In genomic region chr19:7098096-7098495, GRCh38 we compare ENCODE assay signal across 9 cellular contexts. TPM values are rescaled to one million over a fixed set of nuclear protein-coding genes. Genes with fewer than 3 reads are reported as not detected.
DNase-seq lines count a peak whose midpoint lies in the region; ATAC-seq and TF ChIP-seq lines count a peak whose summit lies in the region.
"Had no signal": no experiment of that assay in that cellular context is flagged by ENCODE, and none has a peak within 500 bp of the region (broad histone marks: within the 10 kb centered on the region; RNA-seq: fewer than 3 reads in every experiment).

No MANE protein-coding gene starts in this region.

- H3K27ac Mint-ChIP-seq in activated CD4-positive, alpha-beta T cell treated with anti-CD3 and anti-CD28 coated beads, Interleukin-2, amount 10 ng/mL, durations not matched to agents 24 days and 14 days = peak overlapping the region; percentile 92
- H3K27ac Mint-ChIP-seq in activated B cell treated with CpG ODN at 0.5 μM for 24 hours = peak overlapping the region; percentile 95
- H3K27ac Mint-ChIP-seq in glutamatergic neuron (ENCODE audit: unreplicated experiment) = peak overlapping the region; percentile 90
- peak overlapping the region; percentile 98 for H3K27ac Mint-ChIP-seq in stimulated activated memory B cell treated with anti-CD40 and anti-IgM and Interleukin-4, amounts not matched to agents 10 μg/mL and 1 μg/mL and 100 μg/mL, for 72 hours

- no peak for ATAC-seq in activated B cell treated with CpG ODN at 0.5 μM for 24 hours (ENCODE audit: low read depth)
- ATAC-seq in stimulated activated memory B cell treated with anti-CD40 and anti-IgM and Interleukin-4, amounts not matched to agents 10 μg/mL and 1 μg/mL and 100 μg/mL, for 72 hours = no peak
- ATAC-seq in GM21723 (IDR thresholded peaks at IDR 0.05; ENCODE audit: unreplicated experiment) = no peak
- no peak for ATAC-seq in GM19467 (IDR thresholded peaks at IDR 0.05; ENCODE audit: unreplicated experiment)

- peaks cover 3% of the 10 kb centered on the region for H3K27me3 Mint-ChIP-seq in activated CD4-positive, alpha-beta T cell treated with anti-CD3 and anti-CD28 coated beads, Interleukin-2, amount 10 ng/mL, durations not matched to agents 24 days and 14 days
- H3K27me3 Mint-ChIP-seq in activated B cell treated with CpG ODN at 0.5 μM for 24 hours = no peaks in the 10 kb centered on the region
- peaks cover 7% of the 10 kb centered on the region for H3K27me3 Mint-ChIP-seq in glutamatergic neuron (ENCODE audit: unreplicated experiment)
- no peaks in the 10 kb centered on the region for H3K27me3 Mint-ChIP-seq in stimulated activated memory B cell treated with anti-CD40 and anti-IgM and Interleukin-4, amounts not matched to agents 10 μg/mL and 1 μg/mL and 100 μg/mL, for 72 hours

- TF ChIP-seq CTCF in activated B cell treated with CpG ODN at 0.5 μM for 24 hours (IDR thresholded peaks at IDR 0.05) (no peak), glutamatergic neuron (IDR thresholded peaks at IDR 0.05; ENCODE audit: partially characterized antibody, unreplicated experiment) (no peak)

- intact Hi-C loops in activated CD4-positive, alpha-beta T cell treated with anti-CD3 and anti-CD28 coated beads, Interleukin-2, amount 10 ng/mL, durations not matched to agents 24 days and 14 days (cut with micrococcal nuclease) = no loop called here
- intact Hi-C loops in activated B cell treated with CpG ODN at 0.5 μM for 24 hours (cut with micrococcal nuclease) = loop anchor here (2.0 to 5.0 kb wide), 2 partner anchors 99 to 583 kb away; partner anchors contain the start of gene TRAPPC5

- peaks cover 24% of the 10 kb centered on the region for H3K4me1 Mint-ChIP-seq in activated CD4-positive, alpha-beta T cell treated with anti-CD3 and anti-CD28 coated beads, Interleukin-2, amount 10 ng/mL, durations not matched to agents 24 days and 14 days
- H3K4me1 Mint-ChIP-seq in activated B cell treated with CpG ODN at 0.5 μM for 24 hours (peaks cover 18% of the 10 kb centered on the region), glutamatergic neuron (ENCODE audit: low read depth, unreplicated experiment) (no peaks in the 10 kb centered on the region)
- peaks cover 15% of the 10 kb centered on the region for H3K4me1 Mint-ChIP-seq in stimulated activated memory B cell treated with anti-CD40 and anti-IgM and Interleukin-4, amounts not matched to agents 10 μg/mL and 1 μg/mL and 100 μg/mL, for 72 hours

- peak overlapping the region; percentile 92 for H3K4me3 Mint-ChIP-seq in activated CD4-positive, alpha-beta T cell treated with anti-CD3 and anti-CD28 coated beads, Interleukin-2, amount 10 ng/mL, durations not matched to agents 24 days and 14 days
- H3K4me3 Mint-ChIP-seq in activated B cell treated with CpG ODN at 0.5 μM for 24 hours = peak overlapping the region; percentile 92
- H3K4me3 Mint-ChIP-seq in glutamatergic neuron (ENCODE audit: unreplicated experiment) = peak overlapping the region; percentile 91
- peak overlapping the region; percentile 99 for H3K4me3 Mint-ChIP-seq in stimulated activated memory B cell treated with anti-CD40 and anti-IgM and Interleukin-4, amounts not matched to agents 10 μg/mL and 1 μg/mL and 100 μg/mL, for 72 hours

- peaks cover 15% of the 10 kb centered on the region for H3K36me3 Mint-ChIP-seq in activated CD4-positive, alpha-beta T cell treated with anti-CD3 and anti-CD28 coated beads, Interleukin-2, amount 10 ng/mL, durations not matched to agents 24 days and 14 days (ENCODE audit: low read depth)
- H3K36me3 Mint-ChIP-seq in activated B cell treated with CpG ODN at 0.5 μM for 24 hours (ENCODE audit: low read depth) (peaks cover 19% of the 10 kb centered on the region), glutamatergic neuron (ENCODE audit: unreplicated experiment) (peaks cover 19% of the 10 kb centered on the region)
- peaks cover 6% of the 10 kb centered on the region for H3K36me3 Mint-ChIP-seq in stimulated activated memory B cell treated with anti-CD40 and anti-IgM and Interleukin-4, amounts not matched to agents 10 μg/mL and 1 μg/mL and 100 μg/mL, for 72 hours

- CTCF ChIA-PET in activated B cell treated with CpG ODN at 0.5 μM for 24 hours (lab: Charles Lee) = interaction anchor here (1.2 kb wide), 1 partner anchor 583 kb away, joined by 4 read pairs; the partner anchor contains the start of gene TRAPPC5

- no peak for DNase-seq in activated CD4-positive, alpha-beta T cell treated with anti-CD3 and anti-CD28 coated beads, Interleukin-2, amount 10 ng/mL, durations not matched to agents 24 days and 14 days
- no peak for DNase-seq in activated CD4-positive, alpha-beta T cell treated with anti-CD3 and anti-CD28 coated beads for 48 hours
- DNase-seq in activated B cell treated with CpG ODN at 0.5 μM for 24 hours (no peak), glutamatergic neuron (no peak), NCI-H446 treated with DMSO at 0.1 percent for 48 hours (lab: John Stamatoyannopoulos, UW) (no peak)
- DNase-seq: stimulated activated CD4-positive, alpha-beta T cell treated with anti-CD3 and anti-CD28 coated beads, Interleukin-2, amount 100 ng/mL, for 24 hours had no signal

- peaks cover 21% of the 10 kb centered on the region for H3K9me3 Mint-ChIP-seq in activated CD4-positive, alpha-beta T cell treated with anti-CD3 and anti-CD28 coated beads, Interleukin-2, amount 10 ng/mL, durations not matched to agents 24 days and 14 days
- peaks cover 22% of the 10 kb centered on the region for H3K9me3 Mint-ChIP-seq in activated B cell treated with CpG ODN at 0.5 μM for 24 hours
- H3K9me3 Mint-ChIP-seq in glutamatergic neuron (ENCODE audit: unreplicated experiment) = peaks cover 24% of the 10 kb centered on the region
- peaks cover 21% of the 10 kb centered on the region for H3K9me3 Mint-ChIP-seq in stimulated activated memory B cell treated with anti-CD40 and anti-IgM and Interleukin-4, amounts not matched to agents 10 μg/mL and 1 μg/mL and 100 μg/mL, for 72 hours

- POLR2A ChIA-PET in activated B cell treated with CpG ODN at 0.5 μM for 24 hours (lab: Charles Lee) = interaction anchor here (0.9 kb wide), 2 partner anchors 20 to 29 kb away, joined by 3 read pairs; partner anchors contain the start of gene ZNF557

RNA-seq across cellular contexts. Expression of gene ZNF557, which starts 28.6 kb away (rescaled TPM):
- total RNA-seq in activated CD4-positive, alpha-beta T cell treated with anti-CD3 and anti-CD28 coated beads, Interleukin-2, amount 10 ng/mL, durations not matched to agents 24 days and 14 days = 12.2 and 12.5 TPM in 2 replicates
- total RNA-seq in activated B cell treated with CpG ODN at 0.5 μM for 24 hours (21.8 and 22.6 TPM in 2 replicates), glutamatergic neuron (ENCODE audit: unreplicated experiment) (13.7 TPM)

RNA-seq across cellular contexts. Expression of gene MBD3L3, which starts 39.6 kb away (rescaled TPM):
- not detected in 2 replicates for total RNA-seq in activated CD4-positive, alpha-beta T cell treated with anti-CD3 and anti-CD28 coated beads, Interleukin-2, amount 10 ng/mL, durations not matched to agents 24 days and 14 days
- total RNA-seq in activated B cell treated with CpG ODN at 0.5 μM for 24 hours = not detected in 2 replicates
- total RNA-seq in glutamatergic neuron (ENCODE audit: unreplicated experiment) = 1.3 TPM

RNA-seq across cellular contexts. Expression of gene MBD3L2, which starts 49.0 kb away (rescaled TPM):
- not detected in 2 replicates for total RNA-seq in activated CD4-positive, alpha-beta T cell treated with anti-CD3 and anti-CD28 coated beads, Interleukin-2, amount 10 ng/mL, durations not matched to agents 24 days and 14 days
- total RNA-seq in activated B cell treated with CpG ODN at 0.5 μM for 24 hours (not detected in 2 replicates), glutamatergic neuron (ENCODE audit: unreplicated experiment) (1.5 TPM)

RNA-seq across cellular contexts. Expression of gene MBD3L4, which starts 58.1 kb away (rescaled TPM):
- total RNA-seq in activated CD4-positive, alpha-beta T cell treated with anti-CD3 and anti-CD28 coated beads, Interleukin-2, amount 10 ng/mL, durations not matched to agents 24 days and 14 days = not detected in 2 replicates
- total RNA-seq in activated B cell treated with CpG ODN at 0.5 μM for 24 hours = not detected in 2 replicates
- not detected for total RNA-seq in glutamatergic neuron (ENCODE audit: unreplicated experiment)
